Comparison of ENCODE assay signal across 22 cellular contexts in genomic region chr4:171266666-171267065, GRCh38.
"Had no signal": no experiment of that assay in that cellular context is flagged by ENCODE, and none has a peak within 500 bp of the region (broad histone marks: within the 10 kb centered on the region; RNA-seq: fewer than 3 reads in every experiment).

No MANE protein-coding gene starts in this region.

- H3K4me1 ChIP-seq: esophagus squamous epithelium, tibial artery, uterus had no signal

- ATAC-seq: activated CD8-positive, alpha-beta T cell treated with anti-CD3 and anti-CD28 coated beads, Interleukin-2, amount 10 ng/mL, durations not matched to agents 7 days and 5 days; activated T-cell treated with anti-CD3 and anti-CD28 coated beads, Interleukin-2, amount 50 U/mL, for 72 hours; natural killer cell; stimulated activated naive B cell treated with anti-CD40 and anti-IgM and Interleukin-4, amounts not matched to agents 10 μg/mL and 1 μg/mL and 100 μg/mL, for 72 hours had no signal

- H3K4me1 Mint-ChIP-seq: activated CD4-positive, alpha-beta T cell treated with anti-CD3 and anti-CD28 coated beads, Interleukin-2, amount 10 ng/mL, durations not matched to agents 24 days and 14 days; activated naive CD8-positive, alpha-beta T cell treated with anti-CD3 and anti-CD28 coated beads, Interleukin-2, amount 10 ng/mL, durations not matched to agents 7 days and 5 days; natural killer cell; stimulated activated naive B cell treated with anti-CD40 and anti-IgM and Interleukin-4, amounts not matched to agents 10 μg/mL and 1 μg/mL and 100 μg/mL, for 72 hours had no signal

- H3K27me3 ChIP-seq: brain microvascular endothelial cell, esophagus squamous epithelium, tibial artery, uterus had no signal

- H3K27ac Mint-ChIP-seq: activated CD4-positive, alpha-beta T cell treated with anti-CD3 and anti-CD28 coated beads, Interleukin-2, amount 10 ng/mL, durations not matched to agents 24 days and 14 days; activated CD8-positive, alpha-beta T cell treated with anti-CD3 and anti-CD28 coated beads, Interleukin-2, amount 10 ng/mL, durations not matched to agents 7 days and 5 days; activated naive CD8-positive, alpha-beta T cell treated with anti-CD3 and anti-CD28 coated beads, Interleukin-2, amount 10 ng/mL, durations not matched to agents 7 days and 5 days; activated T-cell treated with anti-CD3 and anti-CD28 coated beads, Interleukin-2, amount 50 U/mL, for 72 hours; immature natural killer cell; natural killer cell; stimulated activated naive B cell treated with anti-CD40 and anti-IgM and Interleukin-4, amounts not matched to agents 10 μg/mL and 1 μg/mL and 100 μg/mL, for 72 hours had no signal

- H3K27ac ChIP-seq: brain microvascular endothelial cell, esophagus squamous epithelium, tibial artery, uterus had no signal

- H3K4me3 Mint-ChIP-seq: activated CD4-positive, alpha-beta T cell treated with anti-CD3 and anti-CD28 coated beads, Interleukin-2, amount 10 ng/mL, durations not matched to agents 24 days and 14 days; activated CD8-positive, alpha-beta T cell treated with anti-CD3 and anti-CD28 coated beads, Interleukin-2, amount 10 ng/mL, durations not matched to agents 7 days and 5 days; activated naive CD8-positive, alpha-beta T cell treated with anti-CD3 and anti-CD28 coated beads, Interleukin-2, amount 10 ng/mL, durations not matched to agents 7 days and 5 days; activated T-cell treated with anti-CD3 and anti-CD28 coated beads, Interleukin-2, amount 50 U/mL, for 72 hours; immature natural killer cell; natural killer cell; stimulated activated naive B cell treated with anti-CD40 and anti-IgM and Interleukin-4, amounts not matched to agents 10 μg/mL and 1 μg/mL and 100 μg/mL, for 72 hours had no signal

- H3K9me3 Mint-ChIP-seq: activated CD4-positive, alpha-beta T cell treated with anti-CD3 and anti-CD28 coated beads, Interleukin-2, amount 10 ng/mL, durations not matched to agents 24 days and 14 days; activated naive CD8-positive, alpha-beta T cell treated with anti-CD3 and anti-CD28 coated beads, Interleukin-2, amount 10 ng/mL, durations not matched to agents 7 days and 5 days had no signal

- H3K9me3 ChIP-seq: esophagus squamous epithelium, tibial artery, uterus had no signal

- H3K27me3 Mint-ChIP-seq: activated CD4-positive, alpha-beta T cell treated with anti-CD3 and anti-CD28 coated beads, Interleukin-2, amount 10 ng/mL, durations not matched to agents 24 days and 14 days; activated naive CD8-positive, alpha-beta T cell treated with anti-CD3 and anti-CD28 coated beads, Interleukin-2, amount 10 ng/mL, durations not matched to agents 7 days and 5 days; stimulated activated naive B cell treated with anti-CD40 and anti-IgM and Interleukin-4, amounts not matched to agents 10 μg/mL and 1 μg/mL and 100 μg/mL, for 72 hours had no signal

- H3K36me3 Mint-ChIP-seq: activated naive CD8-positive, alpha-beta T cell treated with anti-CD3 and anti-CD28 coated beads, Interleukin-2, amount 10 ng/mL, durations not matched to agents 7 days and 5 days; immature natural killer cell; natural killer cell; stimulated activated naive B cell treated with anti-CD40 and anti-IgM and Interleukin-4, amounts not matched to agents 10 μg/mL and 1 μg/mL and 100 μg/mL, for 72 hours had no signal

- H3K36me3 ChIP-seq: brain microvascular endothelial cell, esophagus squamous epithelium, tibial artery, uterus had no signal

- H3K4me3 ChIP-seq: esophagus squamous epithelium, tibial artery, uterus had no signal

- DNase-seq: activated CD4-positive, alpha-beta T cell treated with anti-CD3 and anti-CD28 coated beads, Interleukin-2, amount 10 ng/mL, durations not matched to agents 24 days and 14 days; activated CD4-positive, CD25-positive, alpha-beta regulatory T cell; activated CD8-positive, alpha-beta memory T cell treated with anti-CD3 and anti-CD28 coated beads, Interleukin-2, amount 50 U/mL, for 4 hours; activated CD8-positive, alpha-beta T cell treated with anti-CD3 and anti-CD28 coated beads, Interleukin-2, amount 10 ng/mL, durations not matched to agents 7 days and 5 days; activated naive CD8-positive, alpha-beta T cell treated with anti-CD3 and anti-CD28 coated beads, Interleukin-2, amount 10 ng/mL, durations not matched to agents 7 days and 5 days; activated T-cell treated with anti-CD3 and anti-CD28 coated beads, Interleukin-2, amount 50 U/mL, for 72 hours; brain microvascular endothelial cell; cortex of kidney; effector CD4-positive, alpha-beta T cell; esophagus squamous epithelium; foreskin fibroblast; head of caudate nucleus; immature natural killer cell; mesendoderm; natural killer cell; nucleus accumbens; posterior cingulate gyrus; stimulated activated CD4-positive, alpha-beta T cell treated with anti-CD3 and anti-CD28 coated beads, Interleukin-15, amount 100 ng/mL, for 24 hours; stimulated activated CD4-positive, alpha-beta T cell treated with anti-CD3 and anti-CD28 coated beads, Interleukin-4, amount 100 ng/mL, for 1 hour; stimulated activated naive B cell treated with anti-CD40 and anti-IgM and Interleukin-4, amounts not matched to agents 10 μg/mL and 1 μg/mL and 100 μg/mL, for 72 hours; tibial artery; uterus had no signal
